29 cellular contexts compared by ENCODE assay signal in genomic region chr3:124941729-124942128, GRCh38. TPM values are rescaled to one million over a fixed set of nuclear protein-coding genes. Genes with fewer than 3 reads are reported as not detected.
"Had no signal": no experiment of that assay in that cellular context is flagged by ENCODE, and none has a peak within 500 bp of the region (broad histone marks: within the 10 kb centered on the region; RNA-seq: fewer than 3 reads in every experiment).

No MANE protein-coding gene starts in this region.

- DNase-seq: activated B cell treated with CpG ODN at 0.5 μM for 24 hours; activated CD4-positive, alpha-beta T cell treated with anti-CD3 and anti-CD28 coated beads for 36 hours; activated CD4-positive, alpha-beta T cell treated with anti-CD3 and anti-CD28 coated beads, Interleukin-2, amount 50 U/mL, for 4 hours; activated CD8-positive, alpha-beta memory T cell treated with anti-CD3 and anti-CD28 coated beads for 24 hours; activated CD8-positive, alpha-beta memory T cell treated with anti-CD3 and anti-CD28 coated beads, Interleukin-2, amount 50 U/mL, for 48 hours; activated naive CD4-positive, alpha-beta T cell treated with Interleukin-2 at 50 U/mL for 16 hours; activated naive CD8-positive, alpha-beta T cell treated with anti-CD3 and anti-CD28 coated beads, Interleukin-2, amount 10 ng/mL, durations not matched to agents 7 days and 5 days; activated T-cell treated with anti-CD3 and anti-CD28 coated beads, Interleukin-2, amount 50 U/mL, for 4 hours; amniotic stem cell; colonic mucosa; dorsolateral prefrontal cortex; effector memory CD8-positive, alpha-beta T cell; foreskin melanocyte; left ventricle myocardium superior; mammary epithelial cell; midbrain; ovary; stimulated activated CD4-positive, alpha-beta T cell treated with anti-CD3 and anti-CD28 coated beads, Interleukin-2, amount 100 ng/mL, for 48 hours; stimulated activated CD8-positive, alpha-beta memory T cell treated with anti-CD3 and anti-CD28 coated beads, Interleukin-4, amount 100 ng/mL, for 48 hours; stimulated activated naive B cell treated with anti-CD40 and anti-IgM and Interleukin-4, amounts not matched to agents 10 μg/mL and 1 μg/mL and 100 μg/mL, for 72 hours; testis had no signal

- FAIRE-seq: bronchial epithelial cell, endothelial cell of umbilical vein, TTC549 had no signal

- H3K36me3 ChIP-seq: colonic mucosa, neutrophil, ovary, prostate gland, vagina had no signal

- H3K9me3 ChIP-seq: colonic mucosa, neutrophil, ovary, prostate gland, testis, vagina had no signal

- H3K4me3 ChIP-seq: colonic mucosa, dorsolateral prefrontal cortex, hepatocyte, ovary, prostate gland, testis, vagina had no signal

- H3K27ac ChIP-seq: colonic mucosa, dorsolateral prefrontal cortex, hepatocyte, neutrophil, ovary, prostate gland, testis, vagina had no signal

- H3K4me1 ChIP-seq: colonic mucosa, prostate gland, testis, vagina had no signal

- H3K27me3 ChIP-seq: colonic mucosa, dorsolateral prefrontal cortex, hepatocyte, ovary, testis, vagina had no signal

RNA-seq across cellular contexts. Expression of gene MUC13, which starts 7.2 kb away (rescaled TPM):
- total RNA-seq: activated B cell treated with CpG ODN at 0.5 μM for 24 hours; activated CD4-positive, alpha-beta T cell treated with anti-CD3 and anti-CD28 coated beads for 36 hours; activated naive CD8-positive, alpha-beta T cell treated with anti-CD3 and anti-CD28 coated beads, Interleukin-2, amount 10 ng/mL, durations not matched to agents 7 days and 5 days; bronchial epithelial cell; endothelial cell of umbilical vein; esophagus mucosa; left ventricle myocardium superior; mammary epithelial cell; vagina had no signal
- polyA plus RNA-seq: endothelial cell of umbilical vein, mammary epithelial cell had no signal

RNA-seq across cellular contexts. Expression of gene ITGB5, which starts 54.6 kb away (rescaled TPM):
- total RNA-seq: activated B cell treated with CpG ODN at 0.5 μM for 24 hours had no signal
